Comparison of ENCODE assay signal across 19 cellular contexts in genomic region chr12:70812124-70812523, GRCh38.
DNase-seq lines count a peak whose midpoint lies in the region; ATAC-seq lines count a peak whose summit lies in the region.
"Had no signal": no experiment of that assay in that cellular context is flagged by ENCODE, and none has a peak within 500 bp of the region (broad histone marks: within the 10 kb centered on the region; RNA-seq: fewer than 3 reads in every experiment).

No MANE protein-coding gene starts in this region.

- intact Hi-C loops in left colon (cut with DNase I, micrococcal nuclease) = no loop called here

- DNase-seq in left colon = peak; percentile 52 to 72
- DNase-seq in HK-2 (ENCODE audit: unreplicated experiment) = no peak
- DNase-seq in activated CD4-positive, CD25-positive, alpha-beta regulatory T cell treated with anti-CD3 and anti-CD28 coated beads, Interleukin-2, amount 50 U/mL, for 72 hours = no peak
- DNase-seq: activated naive CD4-positive, alpha-beta T cell treated with Interleukin-2 at 50 U/mL for 16 hours; aorta; endodermal cell; HCEC 1CT; hippocampal formation; KG1; NCI-H1092; NCI-H69; occipital lobe; stimulated activated CD4-positive, alpha-beta T cell treated with anti-CD3 and anti-CD28 coated beads, Interleukin-2, amount 100 ng/mL, for 24 hours had no signal

- ATAC-seq in GM18498 (IDR thresholded peaks at IDR 0.05; ENCODE audit: unreplicated experiment) (peak; percentile 58), GM19468 (IDR thresholded peaks at IDR 0.05; ENCODE audit: extremely low read depth, unreplicated experiment) (peak; percentile 72), HG03469 (IDR thresholded peaks at IDR 0.05; ENCODE audit: unreplicated experiment) (peak; percentile 58), left colon (peak; percentile 81), HG03520 (IDR thresholded peaks at IDR 0.05; ENCODE audit: unreplicated experiment) (no peak), HG03280 (IDR thresholded peaks at IDR 0.05; ENCODE audit: unreplicated experiment) (no peak)
- ATAC-seq: A549 had no signal

Comparison
In these comparisons a context has a peak if more than half of its experiments do, and no peak if none do; other contexts are left out.
1. ATAC-seq: peak in GM18498 (single experiment), GM19468 (single experiment), HG03469 (single experiment) and left colon (single experiment); none in HG03520 (single experiment) and HG03280 (single experiment).
2. DNase-seq: peak in left colon (2 of 2); none in HK-2 (single experiment) and activated CD4-positive, CD25-positive, alpha-beta regulatory T cell treated with anti-CD3 and anti-CD28 coated beads, Interleukin-2, amount 50 U/mL, for 72 hours (single experiment).